Comparison of ENCODE assay signal across 1 cellular context in genomic region chr20:44355503-44356352, GRCh38.
TF ChIP-seq lines count a peak whose summit lies in the region.

HNF4A (plus strand) TSS chr20:44355699; CDS start chr20:44355805, 106 bp downstream.

TF ChIP-seq in HepG2, 621 proteins besides CTCF, POLR2A, EP300 and RAD21 (continued from another document and continues in another):
- peak; percentile 26; the same call in 1 of the 2 replicates for TF ChIP-seq ZFP41 (CRISPR knock-in tag; IDR thresholded peaks at IDR 0.05; ENCODE audit: borderline replicate concordance)
- peak; percentile 93; the same call in 1 of the 2 replicates for TF ChIP-seq IRF1 (CRISPR knock-in tag; IDR thresholded peaks at IDR 0.05; ENCODE audit: low read depth)
- TF ChIP-seq KLF12 (CRISPR knock-in tag; IDR thresholded peaks at IDR 0.05; ENCODE audit: borderline replicate concordance), result peak; percentile 98
- peak; percentile 91; the same call in 1 of the 2 replicates for TF ChIP-seq ZC3H13 (CRISPR knock-in tag; IDR thresholded peaks at IDR 0.05)
- TF ChIP-seq ZBTB43 (CRISPR knock-in tag; conservative IDR thresholded peaks at IDR 0.05), result peak; percentile 73; the same call in 1 of the 2 replicates
- TF ChIP-seq ZNF225 (CRISPR knock-in tag; IDR thresholded peaks at IDR 0.05), result peak; percentile 71; the same call in 1 of the 2 replicates
- peak; percentile 93 for TF ChIP-seq U2AF1 (optimal IDR thresholded peaks at IDR 0.05; ENCODE audit: low read depth, low read length)
- peak; percentile 17; the same call in 1 of the 2 replicates for TF ChIP-seq MAX (IDR thresholded peaks at IDR 0.05)
- TF ChIP-seq ZNF362 (CRISPR knock-in tag; IDR thresholded peaks at IDR 0.05; ENCODE audit: borderline replicate concordance), result peak; percentile 61; the same call in 1 of the 2 replicates
- peak; percentile 75 for TF ChIP-seq FOXA3 (CRISPR knock-in tag; IDR thresholded peaks at IDR 0.05)
- 0 out of 2 replicates have a peak, but pooled peaks have one; percentile 61 for TF ChIP-seq ZNF816 (CRISPR knock-in tag; IDR thresholded peaks at IDR 0.05; ENCODE audit: borderline replicate concordance)
- no peak for TF ChIP-seq BRF2 (CRISPR knock-in tag; IDR thresholded peaks at IDR 0.05)
- TF ChIP-seq ZNF782 (CRISPR knock-in tag; IDR thresholded peaks at IDR 0.05; ENCODE audit: borderline replicate concordance), result peak; percentile 96
- peak; percentile 93; the same call in 1 of the 2 replicates for TF ChIP-seq ZSCAN20 (CRISPR knock-in tag; IDR thresholded peaks at IDR 0.05; ENCODE audit: borderline replicate concordance)
- TF ChIP-seq EED (CRISPR knock-in tag; IDR thresholded peaks at IDR 0.05), result peak; percentile 92
- TF ChIP-seq ZNF124 (CRISPR knock-in tag; IDR thresholded peaks at IDR 0.05), result peak; percentile 85; the same call in 1 of the 2 replicates
- no peak for TF ChIP-seq ZFP62 (CRISPR knock-in tag; IDR thresholded peaks at IDR 0.05)
- no peak for TF ChIP-seq SP1 (IDR thresholded peaks at IDR 0.05)
- peak; percentile 55; the same call in 1 of the 2 replicates for TF ChIP-seq SP1 (CRISPR knock-in tag; IDR thresholded peaks at IDR 0.05)
- TF ChIP-seq TRAFD1 (CRISPR knock-in tag; IDR thresholded peaks at IDR 0.05; ENCODE audit: borderline replicate concordance), result no peak
- TF ChIP-seq ZNF280D (CRISPR knock-in tag; IDR thresholded peaks at IDR 0.05), result no peak; the same call in 1 of the 2 replicates
- TF ChIP-seq ZNF33A (CRISPR knock-in tag; IDR thresholded peaks at IDR 0.05; ENCODE audit: borderline replicate concordance), result peak; percentile 15; the same call in 1 of the 2 replicates
- peak; percentile 73 for TF ChIP-seq MXD4 (CRISPR knock-in tag; IDR thresholded peaks at IDR 0.05)
- TF ChIP-seq NCOA2 (CRISPR knock-in tag; IDR thresholded peaks at IDR 0.05), result peak; percentile 68; the same call in 1 of the 2 replicates
- TF ChIP-seq PRMT3 (CRISPR knock-in tag; IDR thresholded peaks at IDR 0.05; ENCODE audit: borderline replicate concordance, low read depth), result no peak
- TF ChIP-seq CENPT (CRISPR knock-in tag; IDR thresholded peaks at IDR 0.05; ENCODE audit: low read depth), result peak; percentile 76; the same call in 1 of the 2 replicates
- TF ChIP-seq MEIS2 (CRISPR knock-in tag; IDR thresholded peaks at IDR 0.05), result peak; percentile 79; the same call in 1 of the 2 replicates
- peak; percentile 92 for TF ChIP-seq TP53 (CRISPR knock-in tag; conservative IDR thresholded peaks at IDR 0.05)
- no peak for TF ChIP-seq ZNF234 (CRISPR knock-in tag; conservative IDR thresholded peaks at IDR 0.05)
- TF ChIP-seq GFI1 (CRISPR knock-in tag; IDR thresholded peaks at IDR 0.05; ENCODE audit: borderline replicate concordance), result no peak; the same call in 1 of the 2 replicates
- TF ChIP-seq WIZ (CRISPR knock-in tag; IDR thresholded peaks at IDR 0.05), result peak; percentile 58; the same call in 1 of the 2 replicates
- TF ChIP-seq ZBTB3 (CRISPR knock-in tag; IDR thresholded peaks at IDR 0.05; ENCODE audit: borderline replicate concordance, low read depth), result peak; percentile 89; the same call in 1 of the 2 replicates
- TF ChIP-seq ZNF343 (CRISPR knock-in tag; IDR thresholded peaks at IDR 0.05), result peak; percentile 96
- peak; percentile 86; the same call in 1 of the 2 replicates for TF ChIP-seq NKX3-1 (CRISPR knock-in tag; IDR thresholded peaks at IDR 0.05)
- 0 out of 2 replicates have a peak, but pooled peaks have one; percentile 64 for TF ChIP-seq MLX (CRISPR knock-in tag; IDR thresholded peaks at IDR 0.05)
- peak; percentile 81 for TF ChIP-seq ASH2L (IDR thresholded peaks at IDR 0.05; ENCODE audit: insufficient read length, low read depth, low read length)
- TF ChIP-seq POGZ (CRISPR knock-in tag; IDR thresholded peaks at IDR 0.05), result no peak
- peak; percentile 80; the same call in 1 of the 2 replicates for TF ChIP-seq SMAD3 (CRISPR knock-in tag; IDR thresholded peaks at IDR 0.05)
- TF ChIP-seq RARA (CRISPR knock-in tag; IDR thresholded peaks at IDR 0.05), result peak; percentile 41; the same call in 1 of the 2 replicates
- TF ChIP-seq SSRP1 (CRISPR knock-in tag; IDR thresholded peaks at IDR 0.05), result peak; percentile 56
- peak; percentile 55; the same call in 1 of the 2 replicates for TF ChIP-seq ZNF160 (CRISPR knock-in tag; IDR thresholded peaks at IDR 0.05)
- peak; percentile 18; the same call in 1 of the 2 replicates for TF ChIP-seq NR3C1 (CRISPR knock-in tag; IDR thresholded peaks at IDR 0.05)
- peak; percentile 79; the same call in 1 of the 2 replicates for TF ChIP-seq SOX5 (CRISPR knock-in tag; IDR thresholded peaks at IDR 0.05; ENCODE audit: borderline replicate concordance)
- TF ChIP-seq ZNF784 (CRISPR knock-in tag; IDR thresholded peaks at IDR 0.05; ENCODE audit: borderline replicate concordance), result peak; percentile 94
- TF ChIP-seq ZNF788 (CRISPR knock-in tag; IDR thresholded peaks at IDR 0.05; ENCODE audit: borderline replicate concordance), result peak; percentile 92
- peak; percentile 97 for TF ChIP-seq ZFP90 (CRISPR knock-in tag; IDR thresholded peaks at IDR 0.05; ENCODE audit: borderline replicate concordance)
- peak; percentile 90 for TF ChIP-seq ZNF142 (CRISPR knock-in tag; IDR thresholded peaks at IDR 0.05)
